ENCODE assay signal across 11 cellular contexts in the genomic region with DNA sequence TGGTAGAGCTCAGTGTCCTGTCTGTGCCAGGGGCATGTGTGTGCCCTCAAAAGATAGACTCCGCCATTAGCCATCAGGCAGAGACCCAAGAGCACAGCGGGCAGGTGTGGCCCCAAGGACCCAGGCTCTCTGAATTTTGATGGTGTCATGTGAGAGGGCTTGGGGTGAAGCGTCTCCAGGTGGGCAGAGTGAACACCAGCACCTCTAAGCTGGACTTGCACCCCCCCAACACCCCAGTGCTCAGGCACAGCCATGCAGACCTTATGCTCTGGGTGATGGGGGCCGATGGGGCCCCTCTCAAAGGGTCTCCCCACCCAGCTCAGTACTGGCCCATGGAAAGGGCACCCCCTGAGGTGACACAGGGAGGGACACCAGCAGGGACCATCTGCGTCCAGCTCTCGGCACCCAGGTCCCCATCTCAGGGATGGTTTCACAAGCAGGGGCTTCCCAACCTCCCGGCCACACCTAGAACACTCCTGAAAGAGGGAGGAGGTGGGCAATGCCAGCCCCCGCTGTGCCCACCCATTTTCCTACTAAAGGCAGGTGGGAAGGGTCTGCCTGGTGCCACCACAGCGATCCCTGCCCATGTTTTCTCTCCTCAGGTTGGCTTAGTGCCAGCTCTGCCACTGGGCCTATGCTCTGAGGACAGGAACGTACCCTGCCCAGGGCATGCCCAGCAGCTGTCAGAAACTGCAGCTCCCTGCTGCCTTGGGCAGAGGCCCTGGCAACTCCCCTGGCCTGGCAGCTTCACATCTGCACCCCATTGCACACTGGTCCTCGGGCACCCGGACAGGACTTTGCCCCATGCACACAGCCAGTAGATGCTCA. TPM values are rescaled to one million over a fixed set of nuclear protein-coding genes. Genes with fewer than 3 reads are reported as not detected.
A peak's percentile ranks its signal among the peaks of the same experiment; 100 is the strongest.
DNase-seq lines count a peak whose midpoint lies in the region; ATAC-seq and TF ChIP-seq lines count a peak whose summit lies in the region.
"Had no signal": no experiment of that assay in that cellular context is flagged by ENCODE, and none has a peak within 500 bp of the region (broad histone marks: within the 10 kb centered on the region; RNA-seq: fewer than 3 reads in every experiment).

No MANE protein-coding gene starts in this region.

- H3K9me3 Mint-ChIP-seq in stimulated activated naive CD8-positive, alpha-beta T cell treated with anti-CD3 and anti-CD28 coated beads, Interleukin-15, Interleukin-2, amounts not matched to agents 100 ng/mL and 50 ng/mL, for 24 hours: no peaks in the 10 kb centered on the region
- H3K9me3 Mint-ChIP-seq in activated CD8-positive, alpha-beta T cell treated with anti-CD3 and anti-CD28 coated beads for 36 hours: peaks cover 5% of the 10 kb centered on the region
- H3K9me3 Mint-ChIP-seq: CD4-positive, alpha-beta T cell had no signal

- no peak for TF ChIP-seq POLR2A in right lobe of liver (IDR thresholded peaks at IDR 0.05)

- no peak overlapping the region for H3K4me3 ChIP-seq in right lobe of liver
- H3K4me3 ChIP-seq: ovary had no signal

- peak overlapping the region; percentile 75 for H3K27ac Mint-ChIP-seq in stimulated activated naive CD8-positive, alpha-beta T cell treated with anti-CD3 and anti-CD28 coated beads, Interleukin-15, Interleukin-2, amounts not matched to agents 100 ng/mL and 50 ng/mL, for 24 hours
- H3K27ac Mint-ChIP-seq in activated CD8-positive, alpha-beta T cell treated with anti-CD3 and anti-CD28 coated beads for 36 hours: peak overlapping the region; percentile 46

- H3K4me3 Mint-ChIP-seq in stimulated activated naive CD8-positive, alpha-beta T cell treated with anti-CD3 and anti-CD28 coated beads, Interleukin-15, Interleukin-2, amounts not matched to agents 100 ng/mL and 50 ng/mL, for 24 hours: peak overlapping the region; percentile 92
- H3K4me3 Mint-ChIP-seq in activated CD8-positive, alpha-beta T cell treated with anti-CD3 and anti-CD28 coated beads for 36 hours: peak overlapping the region; percentile 83
- H3K4me3 Mint-ChIP-seq: brain had no signal

- peaks cover 0 to 26% (median 0%) of the 10 kb centered on the region in 4 donors for H3K4me1 ChIP-seq in right lobe of liver

- H3K36me3 ChIP-seq in right lobe of liver: peaks cover 0 to 5% (median 4%) of the 10 kb centered on the region in 4 donors
- H3K36me3 ChIP-seq: ovary had no signal

- TF ChIP-seq CTCF in activated CD8-positive, alpha-beta T cell treated with anti-CD3 and anti-CD28 coated beads for 36 hours (IDR thresholded peaks at IDR 0.05): no peak
- TF ChIP-seq CTCF in right lobe of liver (IDR thresholded peaks at IDR 0.05): no peak

- H3K27me3 ChIP-seq in right lobe of liver: no peaks in the 10 kb centered on the region
- H3K27me3 ChIP-seq: ovary had no signal

- intact Hi-C loops in activated CD8-positive, alpha-beta T cell treated with anti-CD3 and anti-CD28 coated beads for 36 hours (cut with micrococcal nuclease): no loop called here
- intact Hi-C loops in right lobe of liver (cut with DNase I): no loop called here

- POLR2A ChIA-PET in activated CD8-positive, alpha-beta T cell treated with anti-CD3 and anti-CD28 coated beads for 36 hours (lab: Charles Lee): interaction anchor here (0.9 to 2.2 kb wide), 5 partner anchors 8 to 39 kb away, joined by 3 to 6 read pairs (median 4); partner anchors contain the start of gene APMAP

- CTCF ChIA-PET in activated CD8-positive, alpha-beta T cell treated with anti-CD3 and anti-CD28 coated beads for 36 hours (lab: Charles Lee): interaction anchor here (1.4 to 7.8 kb wide), 2 partner anchors 21 to 1015 kb away, joined by 3 to 30 read pairs; no protein-coding TSS in a partner anchor

- H3K4me1 Mint-ChIP-seq in stimulated activated naive CD8-positive, alpha-beta T cell treated with anti-CD3 and anti-CD28 coated beads, Interleukin-15, Interleukin-2, amounts not matched to agents 100 ng/mL and 50 ng/mL, for 24 hours (ENCODE audit: low read depth): peaks cover 67% of the 10 kb centered on the region
- peaks cover 58% of the 10 kb centered on the region for H3K4me1 Mint-ChIP-seq in activated CD8-positive, alpha-beta T cell treated with anti-CD3 and anti-CD28 coated beads for 36 hours (ENCODE audit: low read depth)

- WGBS in right lobe of liver (ENCODE audit: insufficient coverage, low coverage, low lambda C conversion rate, missing lambda C conversion rate): 44% methylated on average over 4 of the region's 12 CpGs

- no peak for DNase-seq in stimulated activated naive CD8-positive, alpha-beta T cell treated with anti-CD3 and anti-CD28 coated beads, Interleukin-15, Interleukin-2, amounts not matched to agents 100 U/mL and 50 U/mL, for 24 hours
- no peak for DNase-seq in activated CD8-positive, alpha-beta T cell treated with anti-CD3 and anti-CD28 coated beads for 36 hours
- DNase-seq in right lobe of liver (peak; percentile 46 to 91 (median 87)), NCI-H2081 treated with DMSO at 0.1 percent for 48 hours (lab: John Stamatoyannopoulos, UW) (no peak), NCI-H774 (lab: John Stamatoyannopoulos, UW) (no peak), NCI-H2196 treated with DMSO at 0.1 percent for 48 hours (lab: John Stamatoyannopoulos, UW; ENCODE audit: unreplicated experiment) (no peak), pons (ENCODE audit: low spot score) (no peak)
- DNase-seq: CD4-positive, alpha-beta T cell; ovary had no signal

- no peaks in the 10 kb centered on the region for H3K9me3 ChIP-seq in right lobe of liver
- H3K9me3 ChIP-seq: ovary had no signal

- H3K27me3 Mint-ChIP-seq in stimulated activated naive CD8-positive, alpha-beta T cell treated with anti-CD3 and anti-CD28 coated beads, Interleukin-15, Interleukin-2, amounts not matched to agents 100 ng/mL and 50 ng/mL, for 24 hours: no peaks in the 10 kb centered on the region
- H3K27me3 Mint-ChIP-seq in activated CD8-positive, alpha-beta T cell treated with anti-CD3 and anti-CD28 coated beads for 36 hours: no peaks in the 10 kb centered on the region
- H3K27me3 Mint-ChIP-seq: CD4-positive, alpha-beta T cell had no signal

- peaks cover 38% of the 10 kb centered on the region for H3K36me3 Mint-ChIP-seq in stimulated activated naive CD8-positive, alpha-beta T cell treated with anti-CD3 and anti-CD28 coated beads, Interleukin-15, Interleukin-2, amounts not matched to agents 100 ng/mL and 50 ng/mL, for 24 hours (ENCODE audit: low read depth)
- peaks cover 35% of the 10 kb centered on the region for H3K36me3 Mint-ChIP-seq in activated CD8-positive, alpha-beta T cell treated with anti-CD3 and anti-CD28 coated beads for 36 hours (ENCODE audit: low read depth)
- H3K36me3 Mint-ChIP-seq: brain had no signal

- ATAC-seq in stimulated activated naive CD8-positive, alpha-beta T cell treated with anti-CD3 and anti-CD28 coated beads, Interleukin-15, Interleukin-2, amounts not matched to agents 100 U/mL and 50 U/mL, for 24 hours: no peak
- ATAC-seq in activated CD8-positive, alpha-beta T cell treated with anti-CD3 and anti-CD28 coated beads for 36 hours: no peak
- ATAC-seq in right lobe of liver: peak; percentile 50 to 77 (median 74)

- H3K27ac ChIP-seq in right lobe of liver: peak overlapping the region in 1 of 3 donors; percentile 37
- H3K27ac ChIP-seq: ovary had no signal

RNA-seq across cellular contexts. Expression of gene CST7, which starts 3.5 kb away (rescaled TPM):
- 10 to 100 TPM; 48.5 to 49.3 TPM for total RNA-seq in activated CD8-positive, alpha-beta T cell treated with anti-CD3 and anti-CD28 coated beads for 36 hours
- 1 to 10 TPM; 1.1 to 4.6 (median 1.5) TPM for total RNA-seq in right lobe of liver

RNA-seq across cellular contexts. Expression of gene APMAP, which starts 40.0 kb away (rescaled TPM):
- total RNA-seq in activated CD8-positive, alpha-beta T cell treated with anti-CD3 and anti-CD28 coated beads for 36 hours: 10 to 100 TPM; 36.7 to 40.0 TPM
- 100 to 1,000 TPM; 130 to 210 (median 140) TPM for total RNA-seq in right lobe of liver

Comparison
In these comparisons a context has a peak if more than half of its experiments do, and no peak if none do; other contexts are left out.
1. ATAC-seq: peak in right lobe of liver (4 of 4); none in stimulated activated naive CD8-positive, alpha-beta T cell treated with anti-CD3 and anti-CD28 coated beads, Interleukin-15, Interleukin-2, amounts not matched to agents 100 U/mL and 50 U/mL, for 24 hours (single experiment) and activated CD8-positive, alpha-beta T cell treated with anti-CD3 and anti-CD28 coated beads for 36 hours (single experiment).
2. DNase-seq: peak in right lobe of liver (3 of 3); none in stimulated activated naive CD8-positive, alpha-beta T cell treated with anti-CD3 and anti-CD28 coated beads, Interleukin-15, Interleukin-2, amounts not matched to agents 100 U/mL and 50 U/mL, for 24 hours (single experiment), activated CD8-positive, alpha-beta T cell treated with anti-CD3 and anti-CD28 coated beads for 36 hours (single experiment), NCI-H2081 treated with DMSO at 0.1 percent for 48 hours (single experiment), NCI-H774 (single experiment), NCI-H2196 treated with DMSO at 0.1 percent for 48 hours (single experiment) and pons (single experiment).
3. RNA of gene CST7, which starts 3.5 kb away (total RNA-seq): 48.5 to 49.3 TPM in activated CD8-positive, alpha-beta T cell treated with anti-CD3 and anti-CD28 coated beads for 36 hours; 1.1 to 4.6 TPM in right lobe of liver; every median in the first group is over 4 times any median in the second.